In the genomic region with DNA sequence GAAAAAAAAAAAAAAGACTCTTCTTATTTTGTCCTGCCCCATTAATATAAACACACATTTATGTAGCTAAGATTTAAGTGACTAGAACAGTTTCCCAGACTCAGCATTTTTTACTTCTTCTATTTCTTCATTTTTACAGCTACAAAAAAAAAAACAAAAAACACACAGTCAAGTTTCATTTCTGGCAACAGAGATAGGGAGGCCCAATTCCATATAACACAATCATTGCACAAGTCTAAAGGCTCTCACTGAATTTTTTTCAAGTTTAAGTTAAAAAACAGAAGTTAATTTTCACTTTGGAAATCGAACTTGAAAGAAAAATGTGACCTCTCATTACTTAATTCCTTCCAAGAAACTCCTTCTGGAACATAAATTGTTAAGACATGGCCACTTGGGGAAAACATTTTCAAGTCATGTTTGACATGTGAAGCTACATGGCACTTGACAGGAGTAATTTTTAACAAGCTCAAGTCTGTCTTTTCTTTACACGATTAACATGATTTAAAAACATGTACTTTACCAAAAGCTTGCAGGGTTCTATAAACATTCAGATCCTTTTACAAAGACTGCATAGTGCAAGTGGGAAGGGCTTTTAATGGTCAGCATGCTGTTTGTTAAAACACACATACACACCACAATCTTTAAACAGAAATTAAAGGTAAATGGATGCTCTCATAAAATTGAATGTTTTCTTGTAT, we compare ENCODE assay signal across 15 cellular contexts.
DNase-seq lines count a peak whose midpoint lies in the region; ATAC-seq and TF ChIP-seq lines count a peak whose summit lies in the region.
"Had no signal": no experiment of that assay in that cellular context is flagged by ENCODE, and none has a peak within 500 bp of the region (broad histone marks: within the 10 kb centered on the region; RNA-seq: fewer than 3 reads in every experiment).

No MANE protein-coding gene starts in this region.

- no peaks in the 10 kb centered on the region for H3K36me3 Mint-ChIP-seq in CD14-positive monocyte
- no peaks in the 10 kb centered on the region for H3K36me3 Mint-ChIP-seq in dendritic cell treated with granulocyte-macrophage colony-stimulating factor and Interleukin-4, amounts not matched to agents 40 ng/mL and 50 ng/mL, for 4 days (ENCODE audit: low read depth)
- H3K36me3 Mint-ChIP-seq in naive thymus-derived CD4-positive, alpha-beta T cell, result no peaks in the 10 kb centered on the region
- H3K36me3 Mint-ChIP-seq in nephron progenitor cell (ENCODE audit: low read depth), result no peaks in the 10 kb centered on the region

- CTCF ChIA-PET in naive thymus-derived CD4-positive, alpha-beta T cell (lab: Charles Lee), result interaction anchor here (0.7 kb wide), 1 partner anchor 65 kb away, joined by 3 read pairs; no protein-coding TSS in a partner anchor

- H3K27me3 Mint-ChIP-seq in CD14-positive monocyte (ENCODE audit: low read depth in 3 of 3) (peaks cover 0 to 2% (median 1%) of the 10 kb centered on the region in 3 donors), nephron progenitor cell (ENCODE audit: low read depth, poor library complexity) (no peaks in the 10 kb centered on the region)
- H3K27me3 Mint-ChIP-seq in dendritic cell treated with granulocyte-macrophage colony-stimulating factor and Interleukin-4, amounts not matched to agents 40 ng/mL and 50 ng/mL, for 4 days, result no peaks in the 10 kb centered on the region
- H3K27me3 Mint-ChIP-seq in naive thymus-derived CD4-positive, alpha-beta T cell, result peaks cover 0 to 10% (median 3%) of the 10 kb centered on the region in 5 donors
- H3K27me3 Mint-ChIP-seq: stimulated activated naive CD8-positive, alpha-beta T cell treated with anti-CD3 and anti-CD28 coated beads, Interleukin-15, Interleukin-2, amounts not matched to agents 100 ng/mL and 50 ng/mL, for 24 hours had no signal

- peak overlapping the region; percentile 61 to 92 (median 87) for H3K27ac Mint-ChIP-seq in CD14-positive monocyte
- peak overlapping the region; percentile 84 for H3K27ac Mint-ChIP-seq in dendritic cell treated with granulocyte-macrophage colony-stimulating factor and Interleukin-4, amounts not matched to agents 40 ng/mL and 50 ng/mL, for 4 days
- H3K27ac Mint-ChIP-seq in naive thymus-derived CD4-positive, alpha-beta T cell, result no peak overlapping the region
- no peak overlapping the region for H3K27ac Mint-ChIP-seq in nephron progenitor cell
- H3K27ac Mint-ChIP-seq: activated naive CD4-positive, alpha-beta T cell treated with anti-CD3 and anti-CD28 coated beads, Interleukin-2, amount 50 U/mL, for 24 hours; stimulated activated naive CD8-positive, alpha-beta T cell treated with anti-CD3 and anti-CD28 coated beads, Interleukin-15, Interleukin-2, amounts not matched to agents 100 ng/mL and 50 ng/mL, for 24 hours had no signal

- intact Hi-C loops in CD14-positive monocyte (cut with micrococcal nuclease), result no loop called here
- intact Hi-C loops in dendritic cell treated with granulocyte-macrophage colony-stimulating factor and Interleukin-4, amounts not matched to agents 40 ng/mL and 50 ng/mL, for 4 days (cut with micrococcal nuclease), result loop anchor here (2.0 to 5.0 kb wide), 3 partner anchors 19 to 94 kb away; no protein-coding TSS in a partner anchor
- intact Hi-C loops in naive thymus-derived CD4-positive, alpha-beta T cell (cut with micrococcal nuclease), result no loop called here

- no peaks in the 10 kb centered on the region for H3K27me3 ChIP-seq in naive thymus-derived CD4-positive, alpha-beta T cell (ENCODE audit: control insufficient read depth in 2 of 2, insufficient read depth in 2 of 2, low read length in 2 of 2)
- H3K27me3 ChIP-seq: body of pancreas had no signal

- H3K4me3 ChIP-seq in naive thymus-derived CD4-positive, alpha-beta T cell (ENCODE audit: low read length), result no peak overlapping the region
- H3K4me3 ChIP-seq: body of pancreas, GM12878 had no signal

- ATAC-seq in naive thymus-derived CD4-positive, alpha-beta T cell, result peak; percentile 31
- ATAC-seq in GM18502 (IDR thresholded peaks at IDR 0.05; ENCODE audit: poor library complexity, unreplicated experiment), result no peak
- ATAC-seq: body of pancreas, GM12878 had no signal

- no peak for DNase-seq in CD14-positive monocyte (ENCODE audit: low spot score)
- peak; percentile 84 for DNase-seq in NOMO-1 treated with DMSO at 0.1 percent for 48 hours (lab: John Stamatoyannopoulos, UW; ENCODE audit: unreplicated experiment)
- DNase-seq in naive thymus-derived CD4-positive, alpha-beta T cell, result no peak
- DNase-seq in nephron progenitor cell, result no peak
- DNase-seq in activated CD4-positive, CD25-positive, alpha-beta regulatory T cell treated with anti-CD3 and anti-CD28 coated beads, Interleukin-2, amount 50 U/mL, for 72 hours, result no peak
- no peak for DNase-seq in A172 (ENCODE audit: low spot score)
- DNase-seq: body of pancreas; erythroblast; NCI-H1694; stimulated activated CD4-positive, alpha-beta T cell treated with anti-CD3 and anti-CD28 coated beads, Interleukin-12 subunit alpha, Interleukin-12 subunit beta, amount 100 ng/mL, for 4 hours had no signal

- H3K9me3 Mint-ChIP-seq in CD14-positive monocyte (no peaks in the 10 kb centered on the region), nephron progenitor cell (no peaks in the 10 kb centered on the region)
- H3K9me3 Mint-ChIP-seq in dendritic cell treated with granulocyte-macrophage colony-stimulating factor and Interleukin-4, amounts not matched to agents 40 ng/mL and 50 ng/mL, for 4 days, result no peaks in the 10 kb centered on the region
- peaks cover 0 to 1% (median 0%) of the 10 kb centered on the region in 11 donors for H3K9me3 Mint-ChIP-seq in naive thymus-derived CD4-positive, alpha-beta T cell
- H3K9me3 Mint-ChIP-seq: activated naive CD4-positive, alpha-beta T cell treated with anti-CD3 and anti-CD28 coated beads, Interleukin-2, amount 50 U/mL, for 24 hours; stimulated activated naive CD8-positive, alpha-beta T cell treated with anti-CD3 and anti-CD28 coated beads, Interleukin-15, Interleukin-2, amounts not matched to agents 100 ng/mL and 50 ng/mL, for 24 hours had no signal

- no peaks in the 10 kb centered on the region for H3K4me1 ChIP-seq in naive thymus-derived CD4-positive, alpha-beta T cell (ENCODE audit: control insufficient read depth in 2 of 2, insufficient read depth in 2 of 2, low read length in 2 of 2)
- H3K4me1 ChIP-seq: body of pancreas had no signal

- TF ChIP-seq CTCF in CD14-positive monocyte (IDR thresholded peaks at IDR 0.05) (no peak), nephron progenitor cell (IDR thresholded peaks at IDR 0.05) (no peak)

- POLR2A ChIA-PET in naive thymus-derived CD4-positive, alpha-beta T cell (lab: Charles Lee), result no interaction called here

- H3K4me3 Mint-ChIP-seq in CD14-positive monocyte (peak overlapping the region; percentile 1 to 52), nephron progenitor cell (no peak overlapping the region)
- H3K4me3 Mint-ChIP-seq in dendritic cell treated with granulocyte-macrophage colony-stimulating factor and Interleukin-4, amounts not matched to agents 40 ng/mL and 50 ng/mL, for 4 days, result peak overlapping the region; percentile 23
- no peak overlapping the region for H3K4me3 Mint-ChIP-seq in naive thymus-derived CD4-positive, alpha-beta T cell
- H3K4me3 Mint-ChIP-seq: activated naive CD4-positive, alpha-beta T cell treated with anti-CD3 and anti-CD28 coated beads, Interleukin-2, amount 50 U/mL, for 24 hours; stimulated activated naive CD8-positive, alpha-beta T cell treated with anti-CD3 and anti-CD28 coated beads, Interleukin-15, Interleukin-2, amounts not matched to agents 100 ng/mL and 50 ng/mL, for 24 hours had no signal

- H3K9me3 ChIP-seq in naive thymus-derived CD4-positive, alpha-beta T cell (ENCODE audit: control insufficient read depth in 2 of 3, low read length in 3 of 3), result no peaks in the 10 kb centered on the region
- H3K9me3 ChIP-seq: body of pancreas had no signal

- H3K27ac ChIP-seq in naive thymus-derived CD4-positive, alpha-beta T cell (ENCODE audit: low read depth, low read length), result no peak overlapping the region
- H3K27ac ChIP-seq: body of pancreas had no signal

- H3K4me1 Mint-ChIP-seq in CD14-positive monocyte (peaks cover 28% of the 10 kb centered on the region), nephron progenitor cell (peaks cover 5% of the 10 kb centered on the region)
- H3K4me1 Mint-ChIP-seq in dendritic cell treated with granulocyte-macrophage colony-stimulating factor and Interleukin-4, amounts not matched to agents 40 ng/mL and 50 ng/mL, for 4 days (ENCODE audit: low read depth), result peaks cover 59% of the 10 kb centered on the region
- peaks cover 0 to 3% (median 0%) of the 10 kb centered on the region in 7 donors for H3K4me1 Mint-ChIP-seq in naive thymus-derived CD4-positive, alpha-beta T cell
- H3K4me1 Mint-ChIP-seq: activated naive CD4-positive, alpha-beta T cell treated with anti-CD3 and anti-CD28 coated beads, Interleukin-2, amount 50 U/mL, for 24 hours had no signal

- H3K36me3 ChIP-seq in naive thymus-derived CD4-positive, alpha-beta T cell (ENCODE audit: control insufficient read depth in 2 of 3, insufficient read depth in 3 of 3, low read length in 3 of 3), result no peaks in the 10 kb centered on the region

Comparison
In these comparisons a context has a peak if more than half of its experiments do, and no peak if none do; other contexts are left out.
1. H3K27ac Mint-ChIP-seq: peak in CD14-positive monocyte (7 of 7) and dendritic cell treated with granulocyte-macrophage colony-stimulating factor and Interleukin-4, amounts not matched to agents 40 ng/mL and 50 ng/mL, for 4 days (single experiment); none in naive thymus-derived CD4-positive, alpha-beta T cell (0 of 9) and nephron progenitor cell (single experiment).
2. H3K4me3 Mint-ChIP-seq: peak in CD14-positive monocyte (2 of 2) and dendritic cell treated with granulocyte-macrophage colony-stimulating factor and Interleukin-4, amounts not matched to agents 40 ng/mL and 50 ng/mL, for 4 days (single experiment); none in naive thymus-derived CD4-positive, alpha-beta T cell (0 of 10) and nephron progenitor cell (single experiment).